ENCODE assay signal across 15 cellular contexts in the genomic region with DNA sequence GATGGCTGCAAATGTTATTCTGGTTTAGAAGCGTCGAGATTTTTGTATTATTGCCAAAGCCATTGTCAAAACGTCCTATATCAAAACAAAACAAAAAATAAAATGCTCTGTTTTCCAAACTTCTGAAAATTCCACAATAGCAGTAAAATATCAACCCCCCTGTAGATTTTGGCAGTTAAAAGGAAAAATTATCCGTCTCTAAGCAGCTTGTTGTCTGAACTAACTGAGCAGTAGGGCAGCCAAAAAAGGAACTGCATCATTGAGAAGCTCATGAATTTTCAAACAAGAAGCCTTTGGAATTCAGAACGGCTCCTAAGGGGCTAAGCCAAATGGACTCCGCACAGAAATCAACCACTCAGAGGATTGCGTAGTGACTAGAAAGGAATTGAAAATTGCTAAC.
DNase-seq lines count a peak whose midpoint lies in the region; ATAC-seq and TF ChIP-seq lines count a peak whose summit lies in the region.
"Had no signal": no experiment of that assay in that cellular context is flagged by ENCODE, and none has a peak within 500 bp of the region (broad histone marks: within the 10 kb centered on the region; RNA-seq: fewer than 3 reads in every experiment).

No MANE protein-coding gene starts in this region.

- H4K8ac ChIP-seq in mesenchymal stem cell (ENCODE audit: low read length) = no peak overlapping the region

- H3K79me1 ChIP-seq in mesenchymal stem cell (replicated peaks; ENCODE audit: low read length, poor library complexity, severe bottlenecking) = no peaks in the 10 kb centered on the region

- no peak overlapping the region for H3K23ac ChIP-seq in mesenchymal stem cell (ENCODE audit: low read length in 2 of 2)

- no peaks in the 10 kb centered on the region for H3K4me1 ChIP-seq in mesenchymal stem cell (ENCODE audit: control insufficient read depth, insufficient read depth, low read depth, low read length)
- no peaks in the 10 kb centered on the region for H3K4me1 ChIP-seq in uterus

- peak; percentile 10 for DNase-seq in NCI-H2171 (lab: John Stamatoyannopoulos, UW)
- no peak for DNase-seq in dorsolateral prefrontal cortex
- no peak for DNase-seq in mesenchymal stem cell
- DNase-seq in superior temporal gyrus (ENCODE audit: extremely low spot score) = peak; percentile 73
- DNase-seq in uterus = no peak
- DNase-seq in activated naive CD4-positive, alpha-beta T cell treated with Interleukin-2 at 50 U/mL for 16 hours = no peak
- DNase-seq: CD4-positive, alpha-beta memory T cell; EL; foreskin melanocyte; Karpas-422; NCI-H1105 treated with DMSO at 0.1 percent for 48 hours; NCI-H345 had no signal

- H3K4me2 ChIP-seq in mesenchymal stem cell (ENCODE audit: low read length, poor library complexity, severe bottlenecking) = no peak overlapping the region
- H3K4me2 ChIP-seq: SK-N-SH had no signal

- peak overlapping the region in 38 of 59 donors; percentile 1 to 50 (median 30) for H3K4me3 ChIP-seq in dorsolateral prefrontal cortex
- peak overlapping the region in 1 of 2 experiments; percentile 55 for H3K4me3 ChIP-seq in mesenchymal stem cell (ENCODE audit: insufficient read depth in 1 of 2, low read depth in 1 of 2, low read length in 2 of 2)
- H3K4me3 ChIP-seq in uterus = no peak overlapping the region

- ATAC-seq in GM21717 (IDR thresholded peaks at IDR 0.05; ENCODE audit: unreplicated experiment) = no peak
- ATAC-seq: activated T-helper 17 cell treated with anti-CD3 and anti-CD28 coated beads, Interleukin-2, amount 50 U/mL, for 72 hours had no signal

- no peak for TF ChIP-seq CTCF in dorsolateral prefrontal cortex (IDR thresholded peaks at IDR 0.05 in 54 of 56, conservative IDR thresholded peaks at IDR 0.05 in 2 of 56; ENCODE audit: low read depth in 1 of 56, partially characterized antibody in 56 of 56)
- no peak for TF ChIP-seq CTCF in uterus (IDR thresholded peaks at IDR 0.05)

- H2AK5ac ChIP-seq in mesenchymal stem cell (ENCODE audit: low read length, severe bottlenecking) = no peak overlapping the region

- H3K36me3 ChIP-seq in mesenchymal stem cell (ENCODE audit: control insufficient read depth in 1 of 2, insufficient read depth in 2 of 2, low read depth in 1 of 2, low read length in 2 of 2) (no peaks in the 10 kb centered on the region), uterus (no peaks in the 10 kb centered on the region)

- H3K27me3 ChIP-seq in dorsolateral prefrontal cortex (peaks cover 0 to 5% (median 0%) of the 10 kb centered on the region in 45 donors), mesenchymal stem cell (ENCODE audit: control insufficient read depth in 1 of 2, insufficient read depth in 1 of 2, low read length in 2 of 2) (no peaks in the 10 kb centered on the region), uterus (no peaks in the 10 kb centered on the region)

- WGBS in mesenchymal stem cell = 89% methylated on average over 7 of the region's 7 CpGs

- H3K9me3 ChIP-seq in mesenchymal stem cell (ENCODE audit: control insufficient read depth, low read length) = no peaks in the 10 kb centered on the region
- no peaks in the 10 kb centered on the region for H3K9me3 ChIP-seq in uterus
- H3K9me3 ChIP-seq: SK-N-SH had no signal

- no peak overlapping the region for H2BK120ac ChIP-seq in mesenchymal stem cell (ENCODE audit: low read depth, low read length)

- H2BK15ac ChIP-seq in mesenchymal stem cell (ENCODE audit: low read depth, poor library complexity, severe bottlenecking) = no peak overlapping the region

- no peak overlapping the region for H2BK12ac ChIP-seq in mesenchymal stem cell (ENCODE audit: low read length in 2 of 2)

- peak overlapping the region; percentile 82 for H3K9ac ChIP-seq in mesenchymal stem cell (ENCODE audit: low read length)
- H3K9ac ChIP-seq: SK-N-SH had no signal

- H3K27ac ChIP-seq in dorsolateral prefrontal cortex (peak overlapping the region in 43 of 59 donors; percentile 1 to 78 (median 44)), mesenchymal stem cell (ENCODE audit: low read length, poor library complexity, severe bottlenecking) (no peak overlapping the region), uterus (no peak overlapping the region)

- no peak overlapping the region for H3K4ac ChIP-seq in mesenchymal stem cell (ENCODE audit: low read depth in 1 of 2, low read length in 2 of 2)

- H4K91ac ChIP-seq in mesenchymal stem cell (ENCODE audit: low read length) = no peak overlapping the region

- no peak overlapping the region for H2BK5ac ChIP-seq in mesenchymal stem cell (ENCODE audit: low read depth, low read length, poor library complexity, severe bottlenecking)

- H3K14ac ChIP-seq in mesenchymal stem cell (ENCODE audit: low read length in 2 of 2) = no peak overlapping the region

- intact Hi-C loops in dorsolateral prefrontal cortex (cut with DNase I) (no loop called here), uterus (cut with DNase I; ENCODE audit: low total_unique reads) (no loop called here)

- no peak overlapping the region for H3K18ac ChIP-seq in mesenchymal stem cell (ENCODE audit: low read depth in 1 of 2, low read length in 2 of 2)

- TF ChIP-seq POLR2A in uterus (IDR thresholded peaks at IDR 0.05) = no peak

- H2AFZ ChIP-seq in mesenchymal stem cell (ENCODE audit: low read depth, low read length) = no peak overlapping the region

Comparison
In these comparisons a context has a peak if more than half of its experiments do, and no peak if none do; other contexts are left out.
1. DNase-seq: peak in NCI-H2171 (single experiment) and superior temporal gyrus (single experiment); none in dorsolateral prefrontal cortex (0 of 10), mesenchymal stem cell (single experiment), uterus (0 of 2) and activated naive CD4-positive, alpha-beta T cell treated with Interleukin-2 at 50 U/mL for 16 hours (single experiment).
2. H3K27ac ChIP-seq: peak in dorsolateral prefrontal cortex (43 of 59); none in mesenchymal stem cell (single experiment) and uterus (0 of 2).
3. H3K4me3 ChIP-seq: peak in dorsolateral prefrontal cortex (38 of 59); none in uterus (0 of 2).